11 cellular contexts compared by ENCODE assay signal in genomic region chr10:88090568-88091214, GRCh38.
DNase-seq lines count a peak whose midpoint lies in the region; ATAC-seq lines count a peak whose summit lies in the region.
"Had no signal": no experiment of that assay in that cellular context is flagged by ENCODE, and none has a peak within 500 bp of the region (broad histone marks: within the 10 kb centered on the region; RNA-seq: fewer than 3 reads in every experiment).

No MANE protein-coding gene starts in this region.

- peaks cover 33% of the 10 kb centered on the region for H3K4me1 Mint-ChIP-seq in activated CD4-positive, alpha-beta T cell treated with anti-CD3 and anti-CD28 coated beads for 36 hours
- H3K4me1 Mint-ChIP-seq in T-helper 17 cell, result peaks cover 29% of the 10 kb centered on the region
- peaks cover 48 to 51% of the 10 kb centered on the region in 2 donors for H3K4me1 Mint-ChIP-seq in natural killer cell treated with Interleukin-12 subunit alpha and Interleukin-12 subunit beta and Interleukin-15 and Interleukin-18, amount 100 ng/mL, for 72 hours (ENCODE audit: low read depth in 2 of 2)

- H3K9me3 ChIP-seq in T-helper 17 cell (ENCODE audit: control insufficient read depth, low read length, poor library complexity, severe bottlenecking), result no peaks in the 10 kb centered on the region

- H3K36me3 Mint-ChIP-seq in activated CD4-positive, alpha-beta T cell treated with anti-CD3 and anti-CD28 coated beads for 36 hours (ENCODE audit: low read depth), result no peaks in the 10 kb centered on the region
- H3K36me3 Mint-ChIP-seq in T-helper 17 cell (ENCODE audit: low read depth), result no peaks in the 10 kb centered on the region
- peaks cover 10% of the 10 kb centered on the region for H3K36me3 Mint-ChIP-seq in natural killer cell treated with Interleukin-12 subunit alpha and Interleukin-12 subunit beta and Interleukin-15 and Interleukin-18, amount 100 ng/mL, for 72 hours

- no peak for DNase-seq in activated CD4-positive, alpha-beta T cell treated with anti-CD3 and anti-CD28 coated beads for 36 hours
- DNase-seq in activated CD4-positive, alpha-beta T cell treated with anti-CD3 and anti-CD28 coated beads, Interleukin-2, amount 50 U/mL, for 4 hours, result no peak
- no peak for DNase-seq in T-helper 17 cell
- DNase-seq in natural killer cell treated with Interleukin-12 subunit alpha and Interleukin-12 subunit beta and Interleukin-15 and Interleukin-18, amount 100 ng/mL, for 72 hours (ENCODE audit: low spot score), result no peak
- DNase-seq in iPS-NIHi11 (ENCODE audit: low spot score), result no peak
- no peak for DNase-seq in posterior vena cava (ENCODE audit: low spot score)
- no peak for DNase-seq in COLO829 (ENCODE audit: low spot score)
- DNase-seq: cortex of kidney, NCI-H748 treated with DMSO at 0.1 percent for 48 hours had no signal

- POLR2A ChIA-PET in activated CD4-positive, alpha-beta T cell treated with anti-CD3 and anti-CD28 coated beads for 36 hours (lab: Charles Lee), result interaction anchor here (0.7 to 1.4 kb wide), 7 partner anchors 25 to 741 kb away, joined by 3 to 23 read pairs (median 6); partner anchors contain the start of genes KLLN and PTEN

- intact Hi-C loops in activated CD4-positive, alpha-beta T cell treated with anti-CD3 and anti-CD28 coated beads for 36 hours (cut with DNase I, micrococcal nuclease), result loop anchor here (1.0 to 10.0 kb wide), 16 partner anchors 25 to 994 kb away; partner anchors contain the start of genes ATAD1 (in 1 of the 2), KLLN (in 1 of the 2) and PTEN (in 1 of the 2)
- intact Hi-C loops in posterior vena cava (cut with DNase I), result no loop called here

- H3K9me3 Mint-ChIP-seq in activated CD4-positive, alpha-beta T cell treated with anti-CD3 and anti-CD28 coated beads for 36 hours (ENCODE audit: low read depth), result no peaks in the 10 kb centered on the region
- peaks cover 7% of the 10 kb centered on the region for H3K9me3 Mint-ChIP-seq in natural killer cell treated with Interleukin-12 subunit alpha and Interleukin-12 subunit beta and Interleukin-15 and Interleukin-18, amount 100 ng/mL, for 72 hours
- H3K9me3 Mint-ChIP-seq: activated T-helper 2 cell treated with anti-CD3 and anti-CD28 coated beads, Interferon-gamma antibody, Interleukin-2, Interleukin-4, amounts not matched to agents 10 μg/mL and 5 μg/mL and 100 μg/mL, durations not matched to agents 14 hours and 24 hours and 36 hours had no signal

- CTCF ChIA-PET in activated CD4-positive, alpha-beta T cell treated with anti-CD3 and anti-CD28 coated beads for 36 hours (lab: Charles Lee), result interaction anchor here (0.7 to 3.9 kb wide), 14 partner anchors 10 to 1005 kb away, joined by 3 to 19 read pairs (median 4); no protein-coding TSS in a partner anchor

- no peak overlapping the region for H3K4me3 Mint-ChIP-seq in activated CD4-positive, alpha-beta T cell treated with anti-CD3 and anti-CD28 coated beads for 36 hours
- H3K4me3 Mint-ChIP-seq in T-helper 17 cell, result peak overlapping the region; percentile 3
- H3K4me3 Mint-ChIP-seq in natural killer cell treated with Interleukin-12 subunit alpha and Interleukin-12 subunit beta and Interleukin-15 and Interleukin-18, amount 100 ng/mL, for 72 hours, result peak overlapping the region; percentile 77

- peaks cover 34% of the 10 kb centered on the region for H3K27me3 Mint-ChIP-seq in activated CD4-positive, alpha-beta T cell treated with anti-CD3 and anti-CD28 coated beads for 36 hours
- no peaks in the 10 kb centered on the region for H3K27me3 Mint-ChIP-seq in T-helper 17 cell
- peaks cover 11 to 17% of the 10 kb centered on the region in 2 donors for H3K27me3 Mint-ChIP-seq in natural killer cell treated with Interleukin-12 subunit alpha and Interleukin-12 subunit beta and Interleukin-15 and Interleukin-18, amount 100 ng/mL, for 72 hours

- H3K27ac Mint-ChIP-seq in activated CD4-positive, alpha-beta T cell treated with anti-CD3 and anti-CD28 coated beads for 36 hours, result peak overlapping the region; percentile 55
- peak overlapping the region; percentile 56 for H3K27ac Mint-ChIP-seq in T-helper 17 cell
- peak overlapping the region; percentile 84 to 87 for H3K27ac Mint-ChIP-seq in natural killer cell treated with Interleukin-12 subunit alpha and Interleukin-12 subunit beta and Interleukin-15 and Interleukin-18, amount 100 ng/mL, for 72 hours

- ATAC-seq in activated CD4-positive, alpha-beta T cell treated with anti-CD3 and anti-CD28 coated beads for 36 hours, result peak; percentile 10
- peak; percentile 32 for ATAC-seq in HG02885 (IDR thresholded peaks at IDR 0.05; ENCODE audit: poor library complexity, unreplicated experiment)
- no peak for ATAC-seq in T-helper 17 cell
- ATAC-seq in natural killer cell treated with Interleukin-12 subunit alpha and Interleukin-12 subunit beta and Interleukin-15 and Interleukin-18, amount 100 ng/mL, for 72 hours, result peak in 1 of 2 donors; percentile 43

Comparison
In these comparisons a context has a peak if more than half of its experiments do, and no peak if none do; other contexts are left out.
1. intact Hi-C loops: an anchor here in activated CD4-positive, alpha-beta T cell treated with anti-CD3 and anti-CD28 coated beads for 36 hours (1.0 to 10.0 kb wide); none called in posterior vena cava.